In genomic region chr21:31529406-31529805, GRCh38 we compare ENCODE assay signal across 26 cellular contexts.
"Had no signal": no experiment of that assay in that cellular context is flagged by ENCODE, and none has a peak within 500 bp of the region (broad histone marks: within the 10 kb centered on the region; RNA-seq: fewer than 3 reads in every experiment).

No MANE protein-coding gene starts in this region.

- H3K27me3 ChIP-seq: body of pancreas, colonic mucosa, ovary, right lobe of liver, upper lobe of left lung, vagina had no signal

- H3K4me1 ChIP-seq: colonic mucosa, right lobe of liver had no signal

- H3K27ac Mint-ChIP-seq: activated naive CD8-positive, alpha-beta T cell had no signal

- H3K4me1 Mint-ChIP-seq: naive B cell had no signal

- H3K36me3 Mint-ChIP-seq: activated naive CD8-positive, alpha-beta T cell; naive B cell; WTC11 had no signal

- H3K4me3 Mint-ChIP-seq: activated naive CD8-positive, alpha-beta T cell; naive B cell; WTC11 had no signal

- H3K9me3 Mint-ChIP-seq: WTC11 had no signal

- H3K27ac ChIP-seq: body of pancreas, colonic mucosa, ovary, right lobe of liver, thoracic aorta, upper lobe of left lung, vagina had no signal

- DNase-seq: activated CD4-positive, alpha-beta T cell treated with anti-CD3 and anti-CD28 coated beads, Interleukin-2, amount 50 U/mL, for 1 hour; activated CD8-positive, alpha-beta memory T cell treated with anti-CD3 and anti-CD28 coated beads for 24 hours; activated effector memory CD4-positive, alpha-beta T cell treated with Interleukin-2 at 50 U/mL for 16 hours; activated naive CD4-positive, alpha-beta T cell treated with Interleukin-2 at 50 U/mL for 16 hours; aorta; body of pancreas; cerebellar nuclear complex; colonic mucosa; effector CD8-positive, alpha-beta T cell; head of caudate nucleus; hippocampal formation; left cardiac atrium; left ventricle myocardium superior; naive B cell; ovary; right lobe of liver; stimulated activated CD4-positive, alpha-beta T cell treated with anti-CD3 and anti-CD28 coated beads, Interleukin-12 subunit alpha, Interleukin-12 subunit beta, amount 100 ng/mL, for 4 hours; stimulated activated CD4-positive, alpha-beta T cell treated with anti-CD3 and anti-CD28 coated beads, Interleukin-4, amount 100 ng/mL, for 1 hour; stimulated activated naive CD8-positive, alpha-beta T cell treated with anti-CD3 and anti-CD28 coated beads, Interleukin-15, Interleukin-2, amounts not matched to agents 100 U/mL and 50 U/mL, for 24 hours; upper lobe of left lung had no signal

- H3K9me3 ChIP-seq: body of pancreas, colonic mucosa, ovary, right lobe of liver, thoracic aorta, upper lobe of left lung, vagina had no signal

- H3K27me3 Mint-ChIP-seq: activated naive CD8-positive, alpha-beta T cell; naive B cell; progenitor cell of endocrine pancreas had no signal

- H3K36me3 ChIP-seq: colonic mucosa, ovary, right lobe of liver, thoracic aorta, upper lobe of left lung, vagina had no signal

- ATAC-seq: body of pancreas; left cardiac atrium; left ventricle myocardium superior; right lobe of liver; stimulated activated naive CD8-positive, alpha-beta T cell treated with anti-CD3 and anti-CD28 coated beads, Interleukin-15, Interleukin-2, amounts not matched to agents 100 U/mL and 50 U/mL, for 24 hours; WTC11 had no signal

- H3K4me3 ChIP-seq: body of pancreas, colonic mucosa, ovary, right lobe of liver, skin epidermis, thoracic aorta, upper lobe of left lung, vagina had no signal
